Comparison of ENCODE assay signal across 1 cellular context in genomic region chr3:8784676-8785435, GRCh38.
TF ChIP-seq lines count a peak whose summit lies in the region.

No MANE protein-coding gene starts in this region.

TF ChIP-seq in H1, 55 proteins besides CTCF, POLR2A, EP300 and RAD21:
- no peak for TF ChIP-seq GABPA (IDR thresholded peaks at IDR 0.05; ENCODE audit: borderline replicate concordance, insufficient read depth, low read length)
- TF ChIP-seq TCF12 (IDR thresholded peaks at IDR 0.05; ENCODE audit: low read depth, low read length) = no peak
